Comparison of ENCODE assay signal across 9 cellular contexts in the genomic region with DNA sequence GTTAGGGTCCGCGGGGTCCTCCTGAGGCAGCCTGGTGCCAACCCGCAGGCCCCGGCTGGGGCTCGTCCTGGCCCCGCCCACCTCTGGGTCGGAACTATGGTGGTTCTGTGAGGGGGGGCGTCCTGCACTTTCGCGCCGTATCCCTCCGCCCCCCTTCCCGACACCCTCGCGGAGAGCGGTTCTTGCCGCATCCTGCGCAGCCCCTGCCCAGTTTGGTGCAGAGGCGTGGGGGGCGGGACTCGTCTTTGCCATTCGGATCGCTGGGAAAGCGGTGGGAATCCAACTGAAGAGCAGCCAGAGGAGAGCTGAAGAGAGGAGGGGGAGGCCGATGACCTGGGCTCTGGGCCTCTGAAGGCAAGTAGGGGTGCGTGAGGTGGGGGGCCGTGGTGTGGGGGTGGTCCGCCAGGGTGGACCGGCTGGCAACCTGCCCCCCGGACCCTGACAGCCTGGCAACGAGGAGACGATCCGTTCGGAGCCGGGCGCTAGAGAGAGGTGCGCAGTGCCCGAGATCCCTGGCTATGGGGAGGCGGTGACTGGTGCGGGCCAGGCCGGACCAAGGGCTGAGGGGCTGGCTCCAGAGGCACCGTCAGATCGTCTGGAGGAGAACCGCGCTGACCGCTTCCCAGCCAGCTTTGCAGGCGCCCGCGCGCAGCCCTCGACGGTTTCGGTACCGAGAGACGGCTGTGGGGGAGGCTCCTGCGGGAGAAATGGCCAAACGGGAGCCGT. TPM values are rescaled to one million over a fixed set of nuclear protein-coding genes. Genes with fewer than 3 reads are reported as not detected.
DNase-seq lines count a peak whose midpoint lies in the region; TF ChIP-seq lines count a peak whose summit lies in the region.
"Had no signal": no experiment of that assay in that cellular context is flagged by ENCODE, and none has a peak within 500 bp of the region (broad histone marks: within the 10 kb centered on the region; RNA-seq: fewer than 3 reads in every experiment).

A gene with protein sequence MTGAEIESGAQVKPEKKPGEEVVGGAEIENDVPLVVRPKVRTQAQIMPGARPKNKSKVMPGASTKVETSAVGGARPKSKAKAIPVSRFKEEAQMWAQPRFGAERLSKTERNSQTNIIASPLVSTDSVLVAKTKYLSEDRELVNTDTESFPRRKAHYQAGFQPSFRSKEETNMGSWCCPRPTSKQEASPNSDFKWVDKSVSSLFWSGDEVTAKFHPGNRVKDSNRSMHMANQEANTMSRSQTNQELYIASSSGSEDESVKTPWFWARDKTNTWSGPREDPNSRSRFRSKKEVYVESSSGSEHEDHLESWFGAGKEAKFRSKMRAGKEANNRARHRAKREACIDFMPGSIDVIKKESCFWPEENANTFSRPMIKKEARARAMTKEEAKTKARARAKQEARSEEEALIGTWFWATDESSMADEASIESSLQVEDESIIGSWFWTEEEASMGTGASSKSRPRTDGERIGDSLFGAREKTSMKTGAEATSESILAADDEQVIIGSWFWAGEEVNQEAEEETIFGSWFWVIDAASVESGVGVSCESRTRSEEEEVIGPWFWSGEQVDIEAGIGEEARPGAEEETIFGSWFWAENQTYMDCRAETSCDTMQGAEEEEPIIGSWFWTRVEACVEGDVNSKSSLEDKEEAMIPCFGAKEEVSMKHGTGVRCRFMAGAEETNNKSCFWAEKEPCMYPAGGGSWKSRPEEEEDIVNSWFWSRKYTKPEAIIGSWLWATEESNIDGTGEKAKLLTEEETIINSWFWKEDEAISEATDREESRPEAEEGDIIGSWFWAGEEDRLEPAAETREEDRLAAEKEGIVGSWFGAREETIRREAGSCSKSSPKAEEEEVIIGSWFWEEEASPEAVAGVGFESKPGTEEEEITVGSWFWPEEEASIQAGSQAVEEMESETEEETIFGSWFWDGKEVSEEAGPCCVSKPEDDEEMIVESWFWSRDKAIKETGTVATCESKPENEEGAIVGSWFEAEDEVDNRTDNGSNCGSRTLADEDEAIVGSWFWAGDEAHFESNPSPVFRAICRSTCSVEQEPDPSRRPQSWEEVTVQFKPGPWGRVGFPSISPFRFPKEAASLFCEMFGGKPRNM (N-terminal part only) (plus strand): TSS at position 242 of the 726 bp plus-strand sequence. CDS start 2,431 bp downstream, outside the sequence.

- H3K4me1 ChIP-seq in ES-I3 (ENCODE audit: insufficient read depth, low read length) (0 out of 2 replicates have a peak, but pooled peaks cover 3% of the 10 kb centered on the region), esophagus muscularis mucosa (peaks cover 0 to 17% (median 12%) of the 10 kb centered on the region in 4 donors), muscle layer of colon (ENCODE audit: insufficient read depth, low read length) (peaks cover 10% of the 10 kb centered on the region), stomach (no peaks in the 10 kb centered on the region), OCI-LY7 (ENCODE audit: insufficient read depth, low read length, poor library complexity, severe bottlenecking) (no peaks in the 10 kb centered on the region)

- H3K79me2 ChIP-seq in OCI-LY7 (ENCODE audit: insufficient read depth, low read depth, low read length), result no peaks in the 10 kb centered on the region

- peak within 1 kb of the TSS; percentile 66 to 73 (median 68) for H3K4me3 ChIP-seq in esophagus muscularis mucosa
- peak within 1 kb of the TSS; percentile 52 to 53 for H3K4me3 ChIP-seq in muscle layer of colon (ENCODE audit: low read depth in 1 of 2, low read length in 2 of 2)
- peak within 1 kb of the TSS; percentile 48 to 59 (median 55) for H3K4me3 ChIP-seq in stomach
- H3K4me3 ChIP-seq in OCI-LY7 (ENCODE audit: low read depth, low read length, poor library complexity, severe bottlenecking), result no peak within 1 kb of the TSS

- CTCF ChIA-PET in OCI-LY7 (lab: Charles Lee; ENCODE audit: unreplicated experiment), result no interaction called here

- DNase-seq in NCI-H1092 treated with DMSO at 0.1 percent for 48 hours (lab: John Stamatoyannopoulos, UW), result peak; percentile 64
- peak; percentile 73 for DNase-seq in activated T-cell treated with anti-CD3 and anti-CD28 coated beads, Interleukin-2, amount 50 U/mL, for 1 hour
- DNase-seq in esophagus muscularis mucosa (ENCODE audit: extremely low spot score), result peak; percentile 91
- no peak for DNase-seq in stomach
- DNase-seq in HCEC 1CT, result no peak
- no peak for DNase-seq in OCI-LY7 (ENCODE audit: low spot score)

- H3K4me2 ChIP-seq in OCI-LY7 (ENCODE audit: low read length), result no peak within 1 kb of the TSS

- H3K9me2 ChIP-seq in OCI-LY7 (ENCODE audit: insufficient read depth, low read length), result no peaks in the 10 kb centered on the region

- H3K36me3 ChIP-seq in ES-I3 (ENCODE audit: insufficient read depth, low read length), result no peaks in the 10 kb centered on the region
- no peaks in the 10 kb centered on the region for H3K36me3 ChIP-seq in esophagus muscularis mucosa
- peaks cover 3% of the 10 kb centered on the region for H3K36me3 ChIP-seq in muscle layer of colon (ENCODE audit: insufficient read depth, low read length)
- H3K36me3 ChIP-seq in stomach, result no peaks in the 10 kb centered on the region
- H3K36me3 ChIP-seq in OCI-LY7 (ENCODE audit: insufficient read depth, low read length), result no peaks in the 10 kb centered on the region

- H3K27ac ChIP-seq in esophagus muscularis mucosa (replicated peaks in 1 of 4) (peak within 1 kb of the TSS; percentile 79 to 86 (median 82)), muscle layer of colon (ENCODE audit: low read depth, low read length) (peak within 1 kb of the TSS; percentile 79), stomach (peak within 1 kb of the TSS in 4 of 5 donors; percentile 73 to 85 (median 74)), OCI-LY7 (ENCODE audit: low read depth, low read length, poor library complexity, severe bottlenecking) (no peak within 1 kb of the TSS)
- H3K27ac ChIP-seq: HL-60 had no signal

- 33% methylated on average over 46 of the region's 58 CpGs for WGBS in esophagus muscularis mucosa
- WGBS in stomach, 5 donors, result 1 to 42% (median 21%) methylated on average over 33 to 55 of the region's 58 CpGs; no CpG with 5 or more reads in 1 of the 5 donors

- no TSS peak for BruUV-seq in OCI-LY7 (replicated peaks; lab: Mats Ljungman, UMichigan)

- no peaks in the 10 kb centered on the region for H4K20me1 ChIP-seq in OCI-LY7 (ENCODE audit: insufficient read depth, low read length)

- intact Hi-C loops in esophagus muscularis mucosa (cut with DNase I), result loop anchor here (5.0 kb wide), 1 partner anchor 49 kb away; no protein-coding TSS in a partner anchor
- intact Hi-C loops in stomach (cut with DNase I; ENCODE audit: low total_unique reads), result no loop called here
- intact Hi-C loops in OCI-LY7 (cut with micrococcal nuclease; ENCODE audit: unreplicated experiment), result no loop called here

- POLR2A ChIA-PET in OCI-LY7 (lab: Charles Lee), result no interaction called here

- H2AFZ ChIP-seq in OCI-LY7 (ENCODE audit: low read length), result no peak within 1 kb of the TSS

- H3K9ac ChIP-seq in ES-I3 (ENCODE audit: low read depth, low read length) (peak within 1 kb of the TSS; percentile 60), muscle layer of colon (ENCODE audit: low read length) (peak within 1 kb of the TSS; percentile 60)

- TF ChIP-seq POLR2A in esophagus muscularis mucosa (IDR thresholded peaks at IDR 0.05; ENCODE audit: low read depth) (no peak), stomach (IDR thresholded peaks at IDR 0.05) (no peak)

- TF ChIP-seq EP300 in esophagus muscularis mucosa (IDR thresholded peaks at IDR 0.05), result no peak
- no peak for TF ChIP-seq EP300 in stomach (IDR thresholded peaks at IDR 0.05)

- H3K9me3 ChIP-seq in ES-I3 (ENCODE audit: control insufficient read depth, insufficient read depth, low read length) (no peaks in the 10 kb centered on the region), esophagus muscularis mucosa (no peaks in the 10 kb centered on the region), muscle layer of colon (ENCODE audit: low read length) (no peaks in the 10 kb centered on the region), stomach (no peaks in the 10 kb centered on the region), OCI-LY7 (ENCODE audit: low read length) (no peaks in the 10 kb centered on the region)

- no peaks in the 10 kb centered on the region for H3K27me3 ChIP-seq in esophagus muscularis mucosa
- H3K27me3 ChIP-seq in muscle layer of colon (ENCODE audit: control insufficient read depth in 1 of 2, insufficient read depth in 2 of 2, low read length in 2 of 2), result peaks cover 0 to 11% of the 10 kb centered on the region in 2 donors
- H3K27me3 ChIP-seq in stomach, result peaks cover 0 to 8% (median 0%) of the 10 kb centered on the region in 3 donors

- TF ChIP-seq CTCF in esophagus muscularis mucosa (IDR thresholded peaks at IDR 0.05) (no peak), stomach (IDR thresholded peaks at IDR 0.05) (no peak), OCI-LY7 (conservative IDR thresholded peaks at IDR 0.05; ENCODE audit: low read length) (no peak)

RNA-seq across cellular contexts. Expression of the gene that starts here (rescaled TPM):
- total RNA-seq in esophagus muscularis mucosa (10 to 100 TPM in 3 of 4 donors, 1 to 10 TPM in 1; 9.9 to 18.5 (median 13.1) TPM), stomach (10 to 100 TPM in 3 of 5 donors, 1 to 10 TPM in 2; 1.7 to 24.0 (median 10.3) TPM), OCI-LY7 (2022) (not detected in 2 replicates)
- polyA plus RNA-seq in stomach, result 1 to 10 TPM; 1.4 to 3.4 (median 2.4) TPM
- 0.05 and 0.09 TPM in 2 replicates for total RNA-seq in OCI-LY7 (2014; rRNA removed; shearing (Covaris generic))

Comparison
In these comparisons a context has a peak if more than half of its experiments do, and no peak if none do; other contexts are left out.
1. DNase-seq: peak in NCI-H1092 treated with DMSO at 0.1 percent for 48 hours (single experiment), activated T-cell treated with anti-CD3 and anti-CD28 coated beads, Interleukin-2, amount 50 U/mL, for 1 hour (single experiment) and esophagus muscularis mucosa (single experiment); none in stomach (single experiment), HCEC 1CT (single experiment) and OCI-LY7 (single experiment).